Comparison of ENCODE assay signal across 1 cellular context in the genomic region with DNA sequence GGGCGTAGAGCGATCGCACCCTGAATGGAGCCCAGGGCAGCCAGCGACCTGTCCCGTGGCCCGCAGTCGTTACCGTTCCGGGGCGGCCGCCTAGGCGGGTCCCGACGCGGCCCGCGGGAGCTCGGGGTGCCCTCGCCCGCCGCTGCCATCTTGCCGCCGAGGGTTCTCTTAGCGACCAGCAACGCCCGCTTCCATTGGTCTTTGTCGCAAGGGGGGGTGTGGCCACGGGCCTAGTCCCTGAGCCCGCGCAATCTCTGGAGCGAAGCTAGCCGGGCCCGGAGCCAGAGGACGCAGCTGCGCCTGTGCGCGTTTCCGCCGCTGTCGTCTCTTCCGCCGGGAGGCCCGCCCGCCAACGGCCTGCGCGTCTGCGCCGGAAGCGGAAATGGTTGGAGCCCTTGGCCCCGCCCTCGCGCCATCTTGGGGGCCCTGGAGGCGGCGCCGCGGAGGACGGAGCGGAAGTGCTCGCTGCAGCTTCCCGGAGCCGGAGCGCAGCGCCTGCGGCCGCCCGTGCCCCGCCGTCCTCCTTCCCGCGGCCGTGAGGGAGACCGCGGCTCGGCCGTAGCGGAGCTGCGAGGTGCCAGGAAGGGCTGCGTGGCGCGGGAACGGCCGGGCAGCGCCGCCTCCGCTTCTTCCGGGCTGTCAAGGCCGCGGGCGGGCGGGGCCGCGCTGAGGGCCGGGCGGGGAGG.
A peak's percentile ranks its signal among the peaks of the same experiment; 100 is the strongest.
TF ChIP-seq lines count a peak whose summit lies in the region.

A gene (minus strand): TSS at position 170 of the 686 bp plus-strand sequence. CDS start 21 bp downstream, at position 149.
A gene with protein sequence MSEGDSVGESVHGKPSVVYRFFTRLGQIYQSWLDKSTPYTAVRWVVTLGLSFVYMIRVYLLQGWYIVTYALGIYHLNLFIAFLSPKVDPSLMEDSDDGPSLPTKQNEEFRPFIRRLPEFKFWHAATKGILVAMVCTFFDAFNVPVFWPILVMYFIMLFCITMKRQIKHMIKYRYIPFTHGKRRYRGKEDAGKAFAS (plus strand): TSS at position 457 of the 686 bp plus-strand sequence. CDS start 3,950 bp downstream, outside the sequence.

TF ChIP-seq in WTC11, 78 proteins besides CTCF, POLR2A, EP300 and RAD21 (continued from another document and continues in another):
- TF ChIP-seq, protein P1, sequence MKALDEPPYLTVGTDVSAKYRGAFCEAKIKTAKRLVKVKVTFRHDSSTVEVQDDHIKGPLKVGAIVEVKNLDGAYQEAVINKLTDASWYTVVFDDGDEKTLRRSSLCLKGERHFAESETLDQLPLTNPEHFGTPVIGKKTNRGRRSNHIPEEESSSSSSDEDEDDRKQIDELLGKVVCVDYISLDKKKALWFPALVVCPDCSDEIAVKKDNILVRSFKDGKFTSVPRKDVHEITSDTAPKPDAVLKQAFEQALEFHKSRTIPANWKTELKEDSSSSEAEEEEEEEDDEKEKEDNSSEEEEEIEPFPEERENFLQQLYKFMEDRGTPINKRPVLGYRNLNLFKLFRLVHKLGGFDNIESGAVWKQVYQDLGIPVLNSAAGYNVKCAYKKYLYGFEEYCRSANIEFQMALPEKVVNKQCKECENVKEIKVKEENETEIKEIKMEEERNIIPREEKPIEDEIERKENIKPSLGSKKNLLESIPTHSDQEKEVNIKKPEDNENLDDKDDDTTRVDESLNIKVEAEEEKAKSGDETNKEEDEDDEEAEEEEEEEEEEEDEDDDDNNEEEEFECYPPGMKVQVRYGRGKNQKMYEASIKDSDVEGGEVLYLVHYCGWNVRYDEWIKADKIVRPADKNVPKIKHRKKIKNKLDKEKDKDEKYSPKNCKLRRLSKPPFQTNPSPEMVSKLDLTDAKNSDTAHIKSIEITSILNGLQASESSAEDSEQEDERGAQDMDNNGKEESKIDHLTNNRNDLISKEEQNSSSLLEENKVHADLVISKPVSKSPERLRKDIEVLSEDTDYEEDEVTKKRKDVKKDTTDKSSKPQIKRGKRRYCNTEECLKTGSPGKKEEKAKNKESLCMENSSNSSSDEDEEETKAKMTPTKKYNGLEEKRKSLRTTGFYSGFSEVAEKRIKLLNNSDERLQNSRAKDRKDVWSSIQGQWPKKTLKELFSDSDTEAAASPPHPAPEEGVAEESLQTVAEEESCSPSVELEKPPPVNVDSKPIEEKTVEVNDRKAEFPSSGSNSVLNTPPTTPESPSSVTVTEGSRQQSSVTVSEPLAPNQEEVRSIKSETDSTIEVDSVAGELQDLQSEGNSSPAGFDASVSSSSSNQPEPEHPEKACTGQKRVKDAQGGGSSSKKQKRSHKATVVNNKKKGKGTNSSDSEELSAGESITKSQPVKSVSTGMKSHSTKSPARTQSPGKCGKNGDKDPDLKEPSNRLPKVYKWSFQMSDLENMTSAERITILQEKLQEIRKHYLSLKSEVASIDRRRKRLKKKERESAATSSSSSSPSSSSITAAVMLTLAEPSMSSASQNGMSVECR (CRISPR knock-in tag; IDR thresholded peaks at IDR 0.05; ENCODE audit: borderline replicate concordance): peak; percentile 93
- TF ChIP-seq ZNF121 (CRISPR knock-in tag; IDR thresholded peaks at IDR 0.05) (no peak), RORB (CRISPR knock-in tag; IDR thresholded peaks at IDR 0.05) (no peak), ELF4 (CRISPR knock-in tag; IDR thresholded peaks at IDR 0.05; ENCODE audit: low read depth) (no peak; the same call in 1 of the 2 replicates), NFE2L1 (CRISPR knock-in tag; IDR thresholded peaks at IDR 0.05) (no peak), OVOL2 (CRISPR knock-in tag; IDR thresholded peaks at IDR 0.05; ENCODE audit: borderline replicate concordance) (no peak), FOXK1 (CRISPR knock-in tag; IDR thresholded peaks at IDR 0.05) (peak; percentile 84), MYBL2 (CRISPR knock-in tag; IDR thresholded peaks at IDR 0.05) (0 out of 2 replicates have a peak, but pooled peaks have one; percentile 49), SMAD4 (CRISPR knock-in tag; IDR thresholded peaks at IDR 0.05) (no peak), ZNF396 (CRISPR knock-in tag; IDR thresholded peaks at IDR 0.05; ENCODE audit: borderline replicate concordance) (no peak), MXD4 (CRISPR knock-in tag; IDR thresholded peaks at IDR 0.05; ENCODE audit: borderline replicate concordance) (no peak), ZNF219 (CRISPR knock-in tag; IDR thresholded peaks at IDR 0.05; ENCODE audit: borderline replicate concordance) (no peak), FOXP1 (CRISPR knock-in tag; IDR thresholded peaks at IDR 0.05; ENCODE audit: borderline replicate concordance) (no peak), SMAD3 (CRISPR knock-in tag; IDR thresholded peaks at IDR 0.05; ENCODE audit: borderline replicate concordance) (no peak), ZNF317 (CRISPR knock-in tag; IDR thresholded peaks at IDR 0.05; ENCODE audit: borderline replicate concordance, low read depth) (no peak), NFATC4 (CRISPR knock-in tag; IDR thresholded peaks at IDR 0.05) (no peak), JUN (CRISPR knock-in tag; IDR thresholded peaks at IDR 0.05) (no peak)
- TF ChIP-seq, protein P2, sequence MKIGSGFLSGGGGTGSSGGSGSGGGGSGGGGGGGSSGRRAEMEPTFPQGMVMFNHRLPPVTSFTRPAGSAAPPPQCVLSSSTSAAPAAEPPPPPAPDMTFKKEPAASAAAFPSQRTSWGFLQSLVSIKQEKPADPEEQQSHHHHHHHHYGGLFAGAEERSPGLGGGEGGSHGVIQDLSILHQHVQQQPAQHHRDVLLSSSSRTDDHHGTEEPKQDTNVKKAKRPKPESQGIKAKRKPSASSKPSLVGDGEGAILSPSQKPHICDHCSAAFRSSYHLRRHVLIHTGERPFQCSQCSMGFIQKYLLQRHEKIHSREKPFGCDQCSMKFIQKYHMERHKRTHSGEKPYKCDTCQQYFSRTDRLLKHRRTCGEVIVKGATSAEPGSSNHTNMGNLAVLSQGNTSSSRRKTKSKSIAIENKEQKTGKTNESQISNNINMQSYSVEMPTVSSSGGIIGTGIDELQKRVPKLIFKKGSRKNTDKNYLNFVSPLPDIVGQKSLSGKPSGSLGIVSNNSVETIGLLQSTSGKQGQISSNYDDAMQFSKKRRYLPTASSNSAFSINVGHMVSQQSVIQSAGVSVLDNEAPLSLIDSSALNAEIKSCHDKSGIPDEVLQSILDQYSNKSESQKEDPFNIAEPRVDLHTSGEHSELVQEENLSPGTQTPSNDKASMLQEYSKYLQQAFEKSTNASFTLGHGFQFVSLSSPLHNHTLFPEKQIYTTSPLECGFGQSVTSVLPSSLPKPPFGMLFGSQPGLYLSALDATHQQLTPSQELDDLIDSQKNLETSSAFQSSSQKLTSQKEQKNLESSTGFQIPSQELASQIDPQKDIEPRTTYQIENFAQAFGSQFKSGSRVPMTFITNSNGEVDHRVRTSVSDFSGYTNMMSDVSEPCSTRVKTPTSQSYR (CRISPR knock-in tag; IDR thresholded peaks at IDR 0.05): no peak
- TF ChIP-seq, protein P3, sequence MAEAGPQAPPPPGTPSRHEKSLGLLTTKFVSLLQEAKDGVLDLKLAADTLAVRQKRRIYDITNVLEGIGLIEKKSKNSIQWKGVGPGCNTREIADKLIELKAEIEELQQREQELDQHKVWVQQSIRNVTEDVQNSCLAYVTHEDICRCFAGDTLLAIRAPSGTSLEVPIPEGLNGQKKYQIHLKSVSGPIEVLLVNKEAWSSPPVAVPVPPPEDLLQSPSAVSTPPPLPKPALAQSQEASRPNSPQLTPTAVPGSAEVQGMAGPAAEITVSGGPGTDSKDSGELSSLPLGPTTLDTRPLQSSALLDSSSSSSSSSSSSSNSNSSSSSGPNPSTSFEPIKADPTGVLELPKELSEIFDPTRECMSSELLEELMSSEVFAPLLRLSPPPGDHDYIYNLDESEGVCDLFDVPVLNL (CRISPR knock-in tag; IDR thresholded peaks at IDR 0.05; ENCODE audit: borderline replicate concordance, low read depth): no peak
- TF ChIP-seq, protein P4, sequence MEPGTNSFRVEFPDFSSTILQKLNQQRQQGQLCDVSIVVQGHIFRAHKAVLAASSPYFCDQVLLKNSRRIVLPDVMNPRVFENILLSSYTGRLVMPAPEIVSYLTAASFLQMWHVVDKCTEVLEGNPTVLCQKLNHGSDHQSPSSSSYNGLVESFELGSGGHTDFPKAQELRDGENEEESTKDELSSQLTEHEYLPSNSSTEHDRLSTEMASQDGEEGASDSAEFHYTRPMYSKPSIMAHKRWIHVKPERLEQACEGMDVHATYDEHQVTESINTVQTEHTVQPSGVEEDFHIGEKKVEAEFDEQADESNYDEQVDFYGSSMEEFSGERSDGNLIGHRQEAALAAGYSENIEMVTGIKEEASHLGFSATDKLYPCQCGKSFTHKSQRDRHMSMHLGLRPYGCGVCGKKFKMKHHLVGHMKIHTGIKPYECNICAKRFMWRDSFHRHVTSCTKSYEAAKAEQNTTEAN (CRISPR knock-in tag; IDR thresholded peaks at IDR 0.05): no peak
- TF ChIP-seq, protein P5, sequence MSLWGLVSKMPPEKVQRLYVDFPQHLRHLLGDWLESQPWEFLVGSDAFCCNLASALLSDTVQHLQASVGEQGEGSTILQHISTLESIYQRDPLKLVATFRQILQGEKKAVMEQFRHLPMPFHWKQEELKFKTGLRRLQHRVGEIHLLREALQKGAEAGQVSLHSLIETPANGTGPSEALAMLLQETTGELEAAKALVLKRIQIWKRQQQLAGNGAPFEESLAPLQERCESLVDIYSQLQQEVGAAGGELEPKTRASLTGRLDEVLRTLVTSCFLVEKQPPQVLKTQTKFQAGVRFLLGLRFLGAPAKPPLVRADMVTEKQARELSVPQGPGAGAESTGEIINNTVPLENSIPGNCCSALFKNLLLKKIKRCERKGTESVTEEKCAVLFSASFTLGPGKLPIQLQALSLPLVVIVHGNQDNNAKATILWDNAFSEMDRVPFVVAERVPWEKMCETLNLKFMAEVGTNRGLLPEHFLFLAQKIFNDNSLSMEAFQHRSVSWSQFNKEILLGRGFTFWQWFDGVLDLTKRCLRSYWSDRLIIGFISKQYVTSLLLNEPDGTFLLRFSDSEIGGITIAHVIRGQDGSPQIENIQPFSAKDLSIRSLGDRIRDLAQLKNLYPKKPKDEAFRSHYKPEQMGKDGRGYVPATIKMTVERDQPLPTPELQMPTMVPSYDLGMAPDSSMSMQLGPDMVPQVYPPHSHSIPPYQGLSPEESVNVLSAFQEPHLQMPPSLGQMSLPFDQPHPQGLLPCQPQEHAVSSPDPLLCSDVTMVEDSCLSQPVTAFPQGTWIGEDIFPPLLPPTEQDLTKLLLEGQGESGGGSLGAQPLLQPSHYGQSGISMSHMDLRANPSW (CRISPR knock-in tag; conservative IDR thresholded peaks at IDR 0.05; ENCODE audit: low read depth): no peak
- TF ChIP-seq, protein P6, sequence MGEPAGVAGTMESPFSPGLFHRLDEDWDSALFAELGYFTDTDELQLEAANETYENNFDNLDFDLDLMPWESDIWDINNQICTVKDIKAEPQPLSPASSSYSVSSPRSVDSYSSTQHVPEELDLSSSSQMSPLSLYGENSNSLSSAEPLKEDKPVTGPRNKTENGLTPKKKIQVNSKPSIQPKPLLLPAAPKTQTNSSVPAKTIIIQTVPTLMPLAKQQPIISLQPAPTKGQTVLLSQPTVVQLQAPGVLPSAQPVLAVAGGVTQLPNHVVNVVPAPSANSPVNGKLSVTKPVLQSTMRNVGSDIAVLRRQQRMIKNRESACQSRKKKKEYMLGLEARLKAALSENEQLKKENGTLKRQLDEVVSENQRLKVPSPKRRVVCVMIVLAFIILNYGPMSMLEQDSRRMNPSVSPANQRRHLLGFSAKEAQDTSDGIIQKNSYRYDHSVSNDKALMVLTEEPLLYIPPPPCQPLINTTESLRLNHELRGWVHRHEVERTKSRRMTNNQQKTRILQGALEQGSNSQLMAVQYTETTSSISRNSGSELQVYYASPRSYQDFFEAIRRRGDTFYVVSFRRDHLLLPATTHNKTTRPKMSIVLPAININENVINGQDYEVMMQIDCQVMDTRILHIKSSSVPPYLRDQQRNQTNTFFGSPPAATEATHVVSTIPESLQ (CRISPR knock-in tag; IDR thresholded peaks at IDR 0.05): no peak
- TF ChIP-seq, protein P7, sequence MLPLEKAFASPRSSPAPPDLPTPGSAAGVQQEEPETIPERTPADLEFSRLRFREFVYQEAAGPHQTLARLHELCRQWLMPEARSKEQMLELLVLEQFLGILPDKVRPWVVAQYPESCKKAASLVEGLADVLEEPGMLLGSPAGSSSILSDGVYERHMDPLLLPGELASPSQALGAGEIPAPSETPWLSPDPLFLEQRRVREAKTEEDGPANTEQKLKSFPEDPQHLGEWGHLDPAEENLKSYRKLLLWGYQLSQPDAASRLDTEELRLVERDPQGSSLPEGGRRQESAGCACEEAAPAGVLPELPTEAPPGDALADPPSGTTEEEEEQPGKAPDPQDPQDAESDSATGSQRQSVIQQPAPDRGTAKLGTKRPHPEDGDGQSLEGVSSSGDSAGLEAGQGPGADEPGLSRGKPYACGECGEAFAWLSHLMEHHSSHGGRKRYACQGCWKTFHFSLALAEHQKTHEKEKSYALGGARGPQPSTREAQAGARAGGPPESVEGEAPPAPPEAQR (CRISPR knock-in tag; IDR thresholded peaks at IDR 0.05): no peak
- TF ChIP-seq, protein P8, sequence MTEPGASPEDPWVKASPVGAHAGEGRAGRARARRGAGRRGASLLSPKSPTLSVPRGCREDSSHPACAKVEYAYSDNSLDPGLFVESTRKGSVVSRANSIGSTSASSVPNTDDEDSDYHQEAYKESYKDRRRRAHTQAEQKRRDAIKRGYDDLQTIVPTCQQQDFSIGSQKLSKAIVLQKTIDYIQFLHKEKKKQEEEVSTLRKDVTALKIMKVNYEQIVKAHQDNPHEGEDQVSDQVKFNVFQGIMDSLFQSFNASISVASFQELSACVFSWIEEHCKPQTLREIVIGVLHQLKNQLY (CRISPR knock-in tag; IDR thresholded peaks at IDR 0.05): no peak
- TF ChIP-seq, protein P9, sequence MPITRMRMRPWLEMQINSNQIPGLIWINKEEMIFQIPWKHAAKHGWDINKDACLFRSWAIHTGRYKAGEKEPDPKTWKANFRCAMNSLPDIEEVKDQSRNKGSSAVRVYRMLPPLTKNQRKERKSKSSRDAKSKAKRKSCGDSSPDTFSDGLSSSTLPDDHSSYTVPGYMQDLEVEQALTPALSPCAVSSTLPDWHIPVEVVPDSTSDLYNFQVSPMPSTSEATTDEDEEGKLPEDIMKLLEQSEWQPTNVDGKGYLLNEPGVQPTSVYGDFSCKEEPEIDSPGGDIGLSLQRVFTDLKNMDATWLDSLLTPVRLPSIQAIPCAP (CRISPR knock-in tag; IDR thresholded peaks at IDR 0.05): 0 out of 2 replicates have a peak, but pooled peaks have one; percentile 19
- TF ChIP-seq, protein P10, sequence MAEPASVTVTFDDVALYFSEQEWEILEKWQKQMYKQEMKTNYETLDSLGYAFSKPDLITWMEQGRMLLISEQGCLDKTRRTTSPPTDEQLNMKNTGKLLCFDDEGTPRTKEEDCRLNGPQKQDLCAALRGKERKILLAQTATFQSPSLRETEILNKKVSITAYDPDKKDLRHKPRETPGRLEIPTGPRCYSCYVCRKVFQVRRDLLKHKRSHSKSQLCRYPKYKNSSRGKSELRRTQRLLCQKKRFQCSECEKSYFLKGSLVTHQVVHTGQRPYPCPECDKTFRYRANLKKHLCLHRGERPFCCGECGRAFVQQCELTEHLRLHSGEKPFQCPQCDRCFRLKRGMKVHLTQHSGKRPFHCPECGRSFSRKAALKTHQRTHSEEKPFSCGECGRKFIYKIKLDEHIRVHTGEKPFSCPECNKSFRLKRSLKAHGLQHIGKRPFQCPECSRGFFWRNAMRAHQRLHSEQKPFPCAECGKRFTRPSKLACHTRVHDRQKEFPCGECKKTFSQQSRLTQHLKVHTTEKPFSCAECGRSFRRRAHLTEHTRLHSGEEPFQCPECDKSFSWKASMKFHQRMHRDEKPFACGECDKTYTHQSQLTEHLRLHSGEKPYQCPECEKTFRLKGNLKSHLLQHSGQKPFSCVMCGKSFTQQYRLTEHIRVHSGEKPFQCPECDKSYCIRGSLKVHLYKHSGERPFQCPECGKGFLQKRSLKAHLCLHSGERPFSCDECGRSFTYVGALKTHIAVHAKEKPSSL (CRISPR knock-in tag; conservative IDR thresholded peaks at IDR 0.05): no peak
- TF ChIP-seq, protein P11, sequence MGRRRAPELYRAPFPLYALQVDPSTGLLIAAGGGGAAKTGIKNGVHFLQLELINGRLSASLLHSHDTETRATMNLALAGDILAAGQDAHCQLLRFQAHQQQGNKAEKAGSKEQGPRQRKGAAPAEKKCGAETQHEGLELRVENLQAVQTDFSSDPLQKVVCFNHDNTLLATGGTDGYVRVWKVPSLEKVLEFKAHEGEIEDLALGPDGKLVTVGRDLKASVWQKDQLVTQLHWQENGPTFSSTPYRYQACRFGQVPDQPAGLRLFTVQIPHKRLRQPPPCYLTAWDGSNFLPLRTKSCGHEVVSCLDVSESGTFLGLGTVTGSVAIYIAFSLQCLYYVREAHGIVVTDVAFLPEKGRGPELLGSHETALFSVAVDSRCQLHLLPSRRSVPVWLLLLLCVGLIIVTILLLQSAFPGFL (CRISPR knock-in tag; IDR thresholded peaks at IDR 0.05; ENCODE audit: borderline replicate concordance): no peak
